ENCODE assay signal across 20 cellular contexts in genomic region chr21:25467891-25468290, GRCh38.
"Had no signal": no experiment of that assay in that cellular context is flagged by ENCODE, and none has a peak within 500 bp of the region (broad histone marks: within the 10 kb centered on the region; RNA-seq: fewer than 3 reads in every experiment).

No MANE protein-coding gene starts in this region.

- H3K27ac Mint-ChIP-seq: endodermal cell, memory B cell, T-cell had no signal

- H3K4me1 Mint-ChIP-seq: endodermal cell, memory B cell had no signal

- DNase-seq: activated CD4-positive, alpha-beta T cell treated with anti-CD3 and anti-CD28 coated beads for 1 hour; activated CD4-positive, alpha-beta T cell treated with anti-CD3 and anti-CD28 coated beads, Interleukin-2, amount 50 U/mL, for 4 hours; activated gamma-delta T cell; activated naive CD4-positive, alpha-beta T cell treated with anti-CD3 and anti-CD28 coated beads, Interleukin-2, amount 50 U/mL, for 16 hours; amniotic stem cell; cerebellar nuclear complex; cortex of kidney; endodermal cell; gastrocnemius medialis; hypothalamus; left ventricle myocardium superior; stimulated activated CD4-positive, alpha-beta T cell treated with anti-CD3 and anti-CD28 coated beads, Interleukin-4, amount 100 ng/mL, for 24 hours; stimulated activated naive CD4-positive, alpha-beta T cell treated with Interleukin-2 at 50 U/mL for 16 hours; substantia nigra; T-cell; thyroid gland; WERI-Rb-1 had no signal

- H3K4me3 ChIP-seq: gastrocnemius medialis, prostate gland, thyroid gland had no signal

- H3K36me3 ChIP-seq: gastrocnemius medialis, prostate gland, thyroid gland, WERI-Rb-1 had no signal

- H3K4me1 ChIP-seq: gastrocnemius medialis, prostate gland, thyroid gland had no signal

- H3K4me3 Mint-ChIP-seq: endodermal cell; memory B cell; natural killer cell treated with Interleukin-12 subunit alpha and Interleukin-12 subunit beta and Interleukin-15 and Interleukin-18, amount 100 ng/mL, for 72 hours; T-cell had no signal

- H3K27ac ChIP-seq: gastrocnemius medialis, prostate gland, thyroid gland, WERI-Rb-1 had no signal

- H3K27me3 ChIP-seq: gastrocnemius medialis, thyroid gland had no signal

- ATAC-seq: gastrocnemius medialis; left ventricle myocardium superior; natural killer cell treated with Interleukin-12 subunit alpha and Interleukin-12 subunit beta and Interleukin-15 and Interleukin-18, amount 100 ng/mL, for 72 hours; T-cell had no signal

- H3K27me3 Mint-ChIP-seq: memory B cell; natural killer cell treated with Interleukin-12 subunit alpha and Interleukin-12 subunit beta and Interleukin-15 and Interleukin-18, amount 100 ng/mL, for 72 hours; T-cell had no signal

- H3K9me3 ChIP-seq: gastrocnemius medialis, prostate gland, thyroid gland had no signal
